11 cellular contexts compared by ENCODE assay signal in the genomic region with DNA sequence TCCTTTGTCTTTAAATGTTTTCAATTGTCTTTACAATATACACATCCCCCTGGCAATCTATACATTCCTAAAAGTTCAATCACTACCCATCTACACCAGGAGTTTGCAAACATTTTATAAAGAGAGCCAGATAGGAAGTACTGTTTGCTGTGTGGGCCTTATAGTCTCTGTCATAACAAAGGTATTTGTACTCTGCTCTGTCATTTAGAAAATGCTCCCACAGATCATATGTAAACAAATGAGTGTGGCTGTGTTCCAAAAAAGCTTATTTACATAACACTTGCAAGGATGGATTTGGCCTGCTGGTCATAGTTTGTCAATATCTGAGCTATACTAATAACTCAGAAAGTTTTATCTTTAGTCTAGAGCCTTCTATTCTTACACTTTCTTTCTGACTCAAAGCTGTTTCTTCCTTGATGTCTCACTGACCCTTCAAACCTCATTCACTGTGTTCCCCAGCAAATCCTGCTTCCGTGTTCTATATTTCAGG.
DNase-seq lines count a peak whose midpoint lies in the region; ATAC-seq, FAIRE-seq and TF ChIP-seq lines count a peak whose summit lies in the region.
"Had no signal": no experiment of that assay in that cellular context is flagged by ENCODE, and none has a peak within 500 bp of the region (broad histone marks: within the 10 kb centered on the region; RNA-seq: fewer than 3 reads in every experiment).

No MANE protein-coding gene starts in this region.

- peak; percentile 78 for ATAC-seq in GM18520 (IDR thresholded peaks at IDR 0.05; ENCODE audit: unreplicated experiment)
- ATAC-seq in HG02678 (IDR thresholded peaks at IDR 0.05; ENCODE audit: unreplicated experiment) = peak; percentile 84

- DNase-seq in NCI-H1048 (lab: John Stamatoyannopoulos, UW) (peak; percentile 5), kidney glomerular epithelial cell (lab: John Stamatoyannopoulos, UW) (peak; percentile 79), GM19240 (ENCODE audit: insufficient read length, low spot score) (no peak), NCI-H1436 treated with DMSO at 0.1 percent for 48 hours (lab: John Stamatoyannopoulos, UW) (no peak), D721Med (ENCODE audit: insufficient read length, low spot score) (no peak)
- no peak for DNase-seq in stimulated activated CD4-positive, alpha-beta T cell treated with anti-CD3 and anti-CD28 coated beads, Interleukin-2, amount 100 ng/mL, for 48 hours
- DNase-seq: activated T-cell treated with anti-CD3 and anti-CD28 coated beads, Interleukin-2, amount 50 U/mL, for 1 hour; NCI-H524 treated with DMSO at 0.1 percent for 48 hours; stimulated activated CD4-positive, alpha-beta T cell treated with anti-CD3 and anti-CD28 coated beads, Interleukin-1b, Interleukin-23, amount 100 ng/mL, for 48 hours had no signal

- no peak for FAIRE-seq in D721Med (lab: Jason Lieb, UNC)

- TF ChIP-seq CTCF in D721Med (IDR thresholded peaks at IDR 0.05; ENCODE audit: insufficient read depth, missing control alignments) = no peak

Comparison
In these comparisons a context has a peak if more than half of its experiments do, and no peak if none do; other contexts are left out.
1. DNase-seq: peak in NCI-H1048 (single experiment) and kidney glomerular epithelial cell (single experiment); none in GM19240 (single experiment), NCI-H1436 treated with DMSO at 0.1 percent for 48 hours (single experiment), stimulated activated CD4-positive, alpha-beta T cell treated with anti-CD3 and anti-CD28 coated beads, Interleukin-2, amount 100 ng/mL, for 48 hours (0 of 2) and D721Med (single experiment).